ENCODE assay signal across 3 cellular contexts in genomic region chr10:5032444-5032843, GRCh38. TPM values are rescaled to one million over a fixed set of nuclear protein-coding genes. Genes with fewer than 3 reads are reported as not detected.
"Had no signal": no experiment of that assay in that cellular context is flagged by ENCODE, and none has a peak within 500 bp of the region (broad histone marks: within the 10 kb centered on the region; RNA-seq: fewer than 3 reads in every experiment).

No MANE protein-coding gene starts in this region.

RNA-seq across cellular contexts. Expression of gene AKR1C2, which starts 28.8 kb away (rescaled TPM):
- total RNA-seq: OCI-LY7, SK-MEL-5 had no signal
- polyA plus RNA-seq: SK-N-SH had no signal
